1 cellular context compared by ENCODE assay signal in genomic region chr10:101120884-101121660, GRCh38.
TF ChIP-seq lines count a peak whose summit lies in the region.

No MANE protein-coding gene starts in this region.

TF ChIP-seq in IMR-90, 13 proteins besides CTCF, POLR2A, EP300 and RAD21 (continued from another document):
- no peak for TF ChIP-seq SMC3 (IDR thresholded peaks at IDR 0.05; ENCODE audit: low read depth, low read length)
TF ChIP-seq in IMR-90: peak in this region for 0.
